ENCODE assay signal across 1 cellular context in genomic region chr19:32896516-32897214, GRCh38.
TF ChIP-seq lines count a peak whose summit lies in the region.

No MANE protein-coding gene starts in this region.

TF ChIP-seq in GM23338, 12 proteins besides CTCF, POLR2A, EP300 and RAD21 (continued from another document):
- TF ChIP-seq ZNF462 (CRISPR knock-in tag; IDR thresholded peaks at IDR 0.05) = no peak
- no peak for TF ChIP-seq EZH2phosphoT487 (IDR thresholded peaks at IDR 0.05; ENCODE audit: unreplicated experiment)
- TF ChIP-seq EZH2 (IDR thresholded peaks at IDR 0.05; ENCODE audit: low read depth, unreplicated experiment) = no peak
- TF ChIP-seq POLR2AphosphoS5 (IDR thresholded peaks at IDR 0.05; ENCODE audit: low read depth) = no peak
